Comparison of ENCODE assay signal across 25 cellular contexts in genomic region chr2:218015831-218016521, GRCh38. TPM values are rescaled to one million over a fixed set of nuclear protein-coding genes. Genes with fewer than 3 reads are reported as not detected.
DNase-seq lines count a peak whose midpoint lies in the region; ATAC-seq and TF ChIP-seq lines count a peak whose summit lies in the region.
"Had no signal": no experiment of that assay in that cellular context is flagged by ENCODE, and none has a peak within 500 bp of the region (broad histone marks: within the 10 kb centered on the region; RNA-seq: fewer than 3 reads in every experiment).

No MANE protein-coding gene starts in this region.

- POLR2A ChIA-PET in RWPE1 (lab: Yijun Ruan, JAX; ENCODE audit: low non-redundant PET): no interaction called here

- peaks cover 18% of the 10 kb centered on the region for H3K27me3 Mint-ChIP-seq in mesothelial cell of epicardium (ENCODE audit: low read depth)

- intact Hi-C loops in right cardiac atrium (cut with DNase I) (no loop called here), cardiac septum (cut with DNase I) (no loop called here)

- ATAC-seq in right cardiac atrium: no peak
- no peak for ATAC-seq in thoracic aorta (ENCODE audit: insufficient number of reproducible peaks, low FRiP score, low read depth)
- no peak for ATAC-seq in HG02759 (IDR thresholded peaks at IDR 0.05; ENCODE audit: unreplicated experiment)
- ATAC-seq in GM19463 (IDR thresholded peaks at IDR 0.05; ENCODE audit: unreplicated experiment): no peak
- ATAC-seq: HepG2, lower lobe of right lung had no signal

- H3K9me3 Mint-ChIP-seq in mesothelial cell of epicardium: no peaks in the 10 kb centered on the region

- H3K36me3 ChIP-seq in thoracic aorta: no peaks in the 10 kb centered on the region
- H3K36me3 ChIP-seq: adrenal gland, cardiac muscle cell, lower lobe of right lung, ovary, sigmoid colon, suprapubic skin, uterus had no signal

- 65% methylated on average over 7 of the region's 7 CpGs for WGBS in right cardiac atrium

- DNase-seq in right cardiac atrium: peak in 2 of 3 donors; percentile 58 to 60
- no peak for DNase-seq in cardiac septum (ENCODE audit: low spot score)
- no peak for DNase-seq in mesothelial cell of epicardium (ENCODE audit: low spot score in 2 of 2, unreplicated experiment in 2 of 2)
- no peak for DNase-seq in thoracic aorta (ENCODE audit: low spot score)
- no peak for DNase-seq in RWPE1 (ENCODE audit: low spot score)
- DNase-seq: activated CD4-positive, alpha-beta T cell treated with anti-CD3 and anti-CD28 coated beads, Interleukin-2, amount 50 U/mL, for 48 hours; activated CD4-positive, CD25-positive, alpha-beta regulatory T cell; activated effector memory CD4-positive, alpha-beta T cell treated with anti-CD3 and anti-CD28 coated beads, Interleukin-2, amount 50 U/mL, for 16 hours; adrenal gland; lower lobe of right lung; NCI-H1930; NCI-H510A; ovary; sigmoid colon; uterus had no signal

- TF ChIP-seq CTCF in mesothelial cell of epicardium (IDR thresholded peaks at IDR 0.05; ENCODE audit: unreplicated experiment) (no peak), thoracic aorta (IDR thresholded peaks at IDR 0.05) (no peak), RWPE1 (conservative IDR thresholded peaks at IDR 0.05; ENCODE audit: low read depth) (no peak)

- no peaks in the 10 kb centered on the region for H3K36me3 Mint-ChIP-seq in mesothelial cell of epicardium

- H3K27ac Mint-ChIP-seq in mesothelial cell of epicardium: peak overlapping the region; percentile 47

- no peaks in the 10 kb centered on the region for H3K27me3 ChIP-seq in right cardiac atrium (ENCODE audit: control insufficient read depth, insufficient read depth)
- no peaks in the 10 kb centered on the region for H3K27me3 ChIP-seq in thoracic aorta (replicated peaks; ENCODE audit: insufficient read depth)
- H3K27me3 ChIP-seq: adrenal gland, ovary, uterus had no signal

- H3K4me1 ChIP-seq in right cardiac atrium (ENCODE audit: control insufficient read depth, insufficient read depth, low read length) (peaks cover 22% of the 10 kb centered on the region), thoracic aorta (ENCODE audit: control insufficient read depth in 1 of 2, low read depth in 2 of 2) (peaks cover 30 to 78% of the 10 kb centered on the region in 2 donors)
- H3K4me1 ChIP-seq: uterus had no signal

- H3K4me3 Mint-ChIP-seq in mesothelial cell of epicardium: no peak overlapping the region

- CTCF ChIA-PET in RWPE1 (lab: Yijun Ruan, JAX): interaction anchor here (0.6 to 0.7 kb wide), 3 partner anchors 11 to 193 kb away, joined by 3 read pairs; no protein-coding TSS in a partner anchor

- H3K9me3 ChIP-seq in right cardiac atrium (ENCODE audit: control insufficient read depth, low read length) (no peaks in the 10 kb centered on the region), thoracic aorta (no peaks in the 10 kb centered on the region)
- H3K9me3 ChIP-seq: adrenal gland, lower lobe of right lung, ovary, sigmoid colon, suprapubic skin, uterus had no signal

- H3K27ac ChIP-seq in right cardiac atrium (ENCODE audit: low read length): no peak overlapping the region
- peak overlapping the region; percentile 39 for H3K27ac ChIP-seq in cingulate gyrus (ENCODE audit: low read depth, low read length)
- peak overlapping the region; percentile 82 to 94 for H3K27ac ChIP-seq in thoracic aorta
- H3K27ac ChIP-seq in RWPE1: no peak overlapping the region
- H3K27ac ChIP-seq: cardiac muscle cell, HL-60, lower lobe of right lung, ovary, sigmoid colon, suprapubic skin, uterus had no signal

- no peak overlapping the region for H3K4me3 ChIP-seq in right cardiac atrium (ENCODE audit: low read length)
- H3K4me3 ChIP-seq in thoracic aorta: no peak overlapping the region
- H3K4me3 ChIP-seq: adrenal gland, cardiac muscle cell, lower lobe of right lung, ovary, sigmoid colon, suprapubic skin, uterus had no signal

- peaks cover 41% of the 10 kb centered on the region for H3K4me1 Mint-ChIP-seq in mesothelial cell of epicardium

RNA-seq across cellular contexts. Expression of gene TNS1, which starts 13.2 kb away (rescaled TPM):
- total RNA-seq in right cardiac atrium (100 to 1,000 TPM; 442 to 647 (median 536) TPM), cardiac septum (870 TPM), mesothelial cell of epicardium (116 to 130 TPM (median 117 TPM) in 3 replicates), thoracic aorta (1,000 to 10,000 TPM; 1,836 to 2,296 TPM)
- 243 TPM for polyA plus RNA-seq in right cardiac atrium

RNA-seq across cellular contexts. Expression of gene RUFY4, which starts 53.1 kb away (rescaled TPM):
- total RNA-seq in right cardiac atrium (not detected), cardiac septum (not detected), mesothelial cell of epicardium (not detected in 3 replicates), thoracic aorta (under 1 TPM in 1 of 2 donors, not detected in 1; 0.68 TPM)
- not detected for polyA plus RNA-seq in right cardiac atrium
- total RNA-seq: cardiac muscle cell, epithelial cell of proximal tubule, H4, HepG2, LHCN-M2, lower lobe of right lung, suprapubic skin had no signal
- polyA plus RNA-seq: cardiac muscle cell, HepG2 had no signal

Comparison
In these comparisons a context has a peak if more than half of its experiments do, and no peak if none do; other contexts are left out.
1. DNase-seq: peak in right cardiac atrium (2 of 3); none in cardiac septum (single experiment), mesothelial cell of epicardium (0 of 2), thoracic aorta (single experiment) and RWPE1 (single experiment).
2. H3K27ac ChIP-seq: peak in cingulate gyrus (single experiment) and thoracic aorta (2 of 2); none in right cardiac atrium (single experiment) and RWPE1 (single experiment).